Comparison of ENCODE assay signal across 21 cellular contexts in the genomic region with DNA sequence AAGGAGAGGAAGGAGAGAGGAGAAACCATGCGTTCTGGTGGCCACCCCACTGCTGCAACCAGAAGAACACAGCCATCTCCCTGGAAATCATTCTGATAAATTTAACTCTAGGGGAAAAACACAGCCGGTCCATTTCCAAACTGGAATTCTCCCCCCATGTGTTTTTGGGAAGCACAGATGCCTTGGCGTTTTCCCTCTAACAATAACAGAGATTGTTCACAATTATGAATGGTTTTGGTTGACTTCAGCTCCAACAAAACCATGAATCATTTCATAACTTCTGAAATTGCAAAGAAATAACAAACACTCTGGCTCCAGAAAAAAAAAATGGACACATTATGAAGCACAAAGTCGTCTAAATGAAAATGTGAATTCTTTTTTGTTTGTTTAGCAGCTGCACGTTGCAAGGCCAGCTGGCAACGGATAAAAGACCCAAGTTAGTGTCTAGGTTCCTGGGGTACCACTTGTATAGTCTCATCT. TPM values are rescaled to one million over a fixed set of nuclear protein-coding genes. Genes with fewer than 3 reads are reported as not detected.
DNase-seq lines count a peak whose midpoint lies in the region; ATAC-seq and TF ChIP-seq lines count a peak whose summit lies in the region.
"Had no signal": no experiment of that assay in that cellular context is flagged by ENCODE, and none has a peak within 500 bp of the region (broad histone marks: within the 10 kb centered on the region; RNA-seq: fewer than 3 reads in every experiment).

No MANE protein-coding gene starts in this region.

- no peaks in the 10 kb centered on the region for H3K9me3 ChIP-seq in left ventricle myocardium inferior (replicated peaks)
- H3K9me3 ChIP-seq: BLaER1 treated with 17β-estradiol and CSF1 and Interleukin-3, amounts not matched to agents 10 nM and 100 nM; esophagus squamous epithelium; uterus had no signal

- H3K36me3 ChIP-seq in left ventricle myocardium inferior: no peaks in the 10 kb centered on the region
- H3K36me3 ChIP-seq: BLaER1 treated with 17β-estradiol and CSF1 and Interleukin-3, amounts not matched to agents 10 nM and 100 nM; esophagus squamous epithelium; uterus had no signal

- H3K4me1 Mint-ChIP-seq in activated CD8-positive, alpha-beta memory T cell treated with anti-CD3 and anti-CD28 coated beads, Interleukin-2, amount 10 ng/mL, durations not matched to agents 7 days and 5 days: no peaks in the 10 kb centered on the region
- no peaks in the 10 kb centered on the region for H3K4me1 Mint-ChIP-seq in activated naive CD8-positive, alpha-beta T cell treated with anti-CD3 and anti-CD28 coated beads for 36 hours
- H3K4me1 Mint-ChIP-seq: activated B cell treated with CpG ODN at 0.5 μM for 24 hours, endodermal cell, nephron progenitor cell had no signal

- H3K27me3 Mint-ChIP-seq in activated CD8-positive, alpha-beta memory T cell treated with anti-CD3 and anti-CD28 coated beads, Interleukin-2, amount 10 ng/mL, durations not matched to agents 7 days and 5 days: peaks cover 4% of the 10 kb centered on the region
- no peaks in the 10 kb centered on the region for H3K27me3 Mint-ChIP-seq in activated naive CD8-positive, alpha-beta T cell treated with anti-CD3 and anti-CD28 coated beads for 36 hours
- H3K27me3 Mint-ChIP-seq: brain had no signal

- TF ChIP-seq CTCF in dorsolateral prefrontal cortex (IDR thresholded peaks at IDR 0.05 in 54 of 56, conservative IDR thresholded peaks at IDR 0.05 in 2 of 56; ENCODE audit: low read depth in 1 of 56, partially characterized antibody in 56 of 56) (peak in 2 of 56 donors; percentile 4 to 7), left ventricle myocardium inferior (IDR thresholded peaks at IDR 0.05; ENCODE audit: borderline replicate concordance) (no peak)

- H3K27me3 ChIP-seq in dorsolateral prefrontal cortex (no peaks in the 10 kb centered on the region), left ventricle myocardium inferior (ENCODE audit: low read depth) (no peaks in the 10 kb centered on the region)
- H3K27me3 ChIP-seq: BLaER1 treated with 17β-estradiol and CSF1 and Interleukin-3, amounts not matched to agents 10 nM and 100 nM; uterus had no signal

- no peaks in the 10 kb centered on the region for H3K9me3 Mint-ChIP-seq in activated CD8-positive, alpha-beta memory T cell treated with anti-CD3 and anti-CD28 coated beads, Interleukin-2, amount 10 ng/mL, durations not matched to agents 7 days and 5 days (ENCODE audit: low read depth)
- no peaks in the 10 kb centered on the region for H3K9me3 Mint-ChIP-seq in activated naive CD8-positive, alpha-beta T cell treated with anti-CD3 and anti-CD28 coated beads for 36 hours
- H3K9me3 Mint-ChIP-seq: activated B cell treated with CpG ODN at 0.5 μM for 24 hours, brain, endodermal cell, nephron progenitor cell had no signal

- peak overlapping the region in 36 of 59 donors; percentile 0 to 53 (median 24) for H3K4me3 ChIP-seq in dorsolateral prefrontal cortex
- H3K4me3 ChIP-seq in left ventricle myocardium inferior: no peak overlapping the region
- H3K4me3 ChIP-seq: BLaER1 treated with 17β-estradiol and CSF1 and Interleukin-3, amounts not matched to agents 10 nM and 100 nM; esophagus squamous epithelium; uterus had no signal

- intact Hi-C loops in dorsolateral prefrontal cortex (cut with DNase I) (loop anchor here in 1 of 2 donors (5.0 kb wide), 1 partner anchor 45 kb away; the partner anchor contains the start of gene GNAO1), left ventricle myocardium inferior (cut with micrococcal nuclease) (no loop called here)

- peak; percentile 12 for DNase-seq in COLO829 (ENCODE audit: low spot score)
- DNase-seq in dorsolateral prefrontal cortex: no peak
- DNase-seq in left ventricle myocardium inferior: no peak
- peak; percentile 81 for DNase-seq in putamen (ENCODE audit: low spot score)
- DNase-seq in activated CD8-positive, alpha-beta memory T cell treated with anti-CD3 and anti-CD28 coated beads, Interleukin-2, amount 10 ng/mL, durations not matched to agents 7 days and 5 days: no peak
- no peak for DNase-seq in NCI-H82 (lab: John Stamatoyannopoulos, UW)
- no peak for DNase-seq in activated naive CD8-positive, alpha-beta T cell treated with anti-CD3 and anti-CD28 coated beads for 36 hours
- DNase-seq: activated B cell treated with CpG ODN at 0.5 μM for 24 hours; activated CD4-positive, alpha-beta T cell treated with anti-CD3 and anti-CD28 coated beads, Interleukin-2, amount 50 U/mL, for 48 hours; activated effector memory CD4-positive, alpha-beta T cell treated with Interleukin-2 at 50 U/mL for 16 hours; endodermal cell; esophagus squamous epithelium; NCI-H1105 treated with DMSO at 0.1 percent for 48 hours; NCI-H2081 treated with DMSO at 0.1 percent for 48 hours; nephron progenitor cell; uterus had no signal

- no peaks in the 10 kb centered on the region for H3K36me3 Mint-ChIP-seq in activated CD8-positive, alpha-beta memory T cell treated with anti-CD3 and anti-CD28 coated beads, Interleukin-2, amount 10 ng/mL, durations not matched to agents 7 days and 5 days
- no peaks in the 10 kb centered on the region for H3K36me3 Mint-ChIP-seq in activated naive CD8-positive, alpha-beta T cell treated with anti-CD3 and anti-CD28 coated beads for 36 hours

- ATAC-seq in GM19351 (IDR thresholded peaks at IDR 0.05; ENCODE audit: unreplicated experiment): no peak
- no peak for ATAC-seq in activated CD8-positive, alpha-beta memory T cell treated with anti-CD3 and anti-CD28 coated beads, Interleukin-2, amount 10 ng/mL, durations not matched to agents 7 days and 5 days

- CTCF ChIA-PET in activated CD8-positive, alpha-beta memory T cell treated with anti-CD3 and anti-CD28 coated beads, Interleukin-2, amount 10 ng/mL, durations not matched to agents 7 days and 5 days (lab: Charles Lee): interaction anchor here (0.6 to 1.0 kb wide), 2 partner anchors 13 to 210 kb away, joined by 3 to 4 read pairs; no protein-coding TSS in a partner anchor

- H3K27ac ChIP-seq in dorsolateral prefrontal cortex: peak overlapping the region; percentile 22 to 100 (median 90)
- peak overlapping the region; percentile 65 for H3K27ac ChIP-seq in left ventricle myocardium inferior (replicated peaks)
- H3K27ac ChIP-seq: BLaER1 treated with 17β-estradiol and CSF1 and Interleukin-3, amounts not matched to agents 10 nM and 100 nM; esophagus squamous epithelium; parathyroid adenoma; uterus had no signal

- no peak overlapping the region for H3K27ac Mint-ChIP-seq in activated CD8-positive, alpha-beta memory T cell treated with anti-CD3 and anti-CD28 coated beads, Interleukin-2, amount 10 ng/mL, durations not matched to agents 7 days and 5 days
- no peak overlapping the region for H3K27ac Mint-ChIP-seq in activated naive CD8-positive, alpha-beta T cell treated with anti-CD3 and anti-CD28 coated beads for 36 hours
- H3K27ac Mint-ChIP-seq: activated B cell treated with CpG ODN at 0.5 μM for 24 hours, endodermal cell, nephron progenitor cell had no signal

- H3K4me3 Mint-ChIP-seq in activated CD8-positive, alpha-beta memory T cell treated with anti-CD3 and anti-CD28 coated beads, Interleukin-2, amount 10 ng/mL, durations not matched to agents 7 days and 5 days: no peak overlapping the region
- H3K4me3 Mint-ChIP-seq in activated naive CD8-positive, alpha-beta T cell treated with anti-CD3 and anti-CD28 coated beads for 36 hours: no peak overlapping the region
- H3K4me3 Mint-ChIP-seq: activated B cell treated with CpG ODN at 0.5 μM for 24 hours, brain, endodermal cell, nephron progenitor cell had no signal

- peaks cover 13% of the 10 kb centered on the region for H3K4me1 ChIP-seq in left ventricle myocardium inferior
- H3K4me1 ChIP-seq: BLaER1 treated with 17β-estradiol and CSF1 and Interleukin-3, amounts not matched to agents 10 nM and 100 nM; uterus had no signal

RNA-seq across cellular contexts. Expression of gene GNAO1, which starts 46.2 kb away (rescaled TPM):
- total RNA-seq in dorsolateral prefrontal cortex: 100 to 1,000 TPM; 319 to 543 (median 428) TPM
- total RNA-seq in left ventricle myocardium inferior: 15.4 TPM
- total RNA-seq in activated CD8-positive, alpha-beta memory T cell treated with anti-CD3 and anti-CD28 coated beads, Interleukin-2, amount 10 ng/mL, durations not matched to agents 7 days and 5 days: 1 to 10 TPM; 1.5 to 4.3 TPM
- total RNA-seq in activated naive CD8-positive, alpha-beta T cell treated with anti-CD3 and anti-CD28 coated beads for 36 hours: 1 to 10 TPM in 1 of 2 experiments, under 1 TPM in 1; 0.96 to 1.5 TPM
- total RNA-seq: A673 had no signal

Comparison
In these comparisons a context has a peak if more than half of its experiments do, and no peak if none do; other contexts are left out.
1. DNase-seq: peak in COLO829 (single experiment) and putamen (single experiment); none in dorsolateral prefrontal cortex (0 of 10), left ventricle myocardium inferior (single experiment), activated CD8-positive, alpha-beta memory T cell treated with anti-CD3 and anti-CD28 coated beads, Interleukin-2, amount 10 ng/mL, durations not matched to agents 7 days and 5 days (single experiment), NCI-H82 (single experiment) and activated naive CD8-positive, alpha-beta T cell treated with anti-CD3 and anti-CD28 coated beads for 36 hours (single experiment).
2. RNA of gene GNAO1, which starts 46.2 kb away (total RNA-seq): 319 to 543 TPM in dorsolateral prefrontal cortex; 15.4 TPM in left ventricle myocardium inferior (single experiment), 1.5 to 4.3 TPM in activated CD8-positive, alpha-beta memory T cell treated with anti-CD3 and anti-CD28 coated beads, Interleukin-2, amount 10 ng/mL, durations not matched to agents 7 days and 5 days and 0.96 to 1.5 TPM in activated naive CD8-positive, alpha-beta T cell treated with anti-CD3 and anti-CD28 coated beads for 36 hours; every median in the first group is over 10 times any median in the second.